In genomic region chr4:2250003-2250763, GRCh38 we compare ENCODE assay signal across 17 cellular contexts. TPM values are rescaled to one million over a fixed set of nuclear protein-coding genes. Genes with fewer than 3 reads are reported as not detected.
DNase-seq lines count a peak whose midpoint lies in the region; TF ChIP-seq lines count a peak whose summit lies in the region.
"Had no signal": no experiment of that assay in that cellular context is flagged by ENCODE, and none has a peak within 500 bp of the region (broad histone marks: within the 10 kb centered on the region; RNA-seq: fewer than 3 reads in every experiment).

No MANE protein-coding gene starts in this region.

- peaks cover 2% of the 10 kb centered on the region for H3K4me1 Mint-ChIP-seq in activated CD4-positive, alpha-beta memory T cell treated with anti-CD3 and anti-CD28 coated beads, Interleukin-2, amount 10 ng/mL, durations not matched to agents 7 days and 5 days
- peaks cover 4% of the 10 kb centered on the region for H3K4me1 Mint-ChIP-seq in activated CD4-positive, alpha-beta memory T cell treated with anti-CD3 and anti-CD28 coated beads for 36 hours (ENCODE audit: low read depth)
- peaks cover 4% of the 10 kb centered on the region for H3K4me1 Mint-ChIP-seq in CD14-positive monocyte
- H3K4me1 Mint-ChIP-seq in neural crest cell = peaks cover 6% of the 10 kb centered on the region
- peaks cover 4% of the 10 kb centered on the region for H3K4me1 Mint-ChIP-seq in T-helper 2 cell treated with Interferon-gamma antibody and Interleukin-4, amounts not matched to agents 5 μg/mL and 100 μg/mL, for 36 hours (ENCODE audit: low read depth)

- CTCF ChIA-PET in activated CD4-positive, alpha-beta memory T cell treated with anti-CD3 and anti-CD28 coated beads, Interleukin-2, amount 10 ng/mL, durations not matched to agents 7 days and 5 days (lab: Charles Lee) = no interaction called here
- CTCF ChIA-PET in activated CD4-positive, alpha-beta memory T cell treated with anti-CD3 and anti-CD28 coated beads for 36 hours (lab: Charles Lee) = no interaction called here

- H3K36me3 ChIP-seq in ascending aorta (peaks cover 47 to 76% of the 10 kb centered on the region in 2 donors), WERI-Rb-1 (peaks cover 42% of the 10 kb centered on the region)

- no peak for TF ChIP-seq CTCF in CD14-positive monocyte (IDR thresholded peaks at IDR 0.05)
- TF ChIP-seq CTCF in ascending aorta (IDR thresholded peaks at IDR 0.05) = no peak
- TF ChIP-seq CTCF in neural crest cell (conservative IDR thresholded peaks at IDR 0.05) = no peak
- no peak for TF ChIP-seq CTCF in WERI-Rb-1 (IDR thresholded peaks at IDR 0.05; ENCODE audit: low read depth, low read length)

- peak; percentile 13 for DNase-seq in activated CD4-positive, alpha-beta memory T cell treated with anti-CD3 and anti-CD28 coated beads, Interleukin-2, amount 10 ng/mL, durations not matched to agents 7 days and 5 days
- no peak for DNase-seq in activated CD4-positive, alpha-beta memory T cell treated with anti-CD3 and anti-CD28 coated beads for 36 hours
- DNase-seq in CD14-positive monocyte (ENCODE audit: low spot score) = peak; percentile 40
- DNase-seq in ascending aorta (ENCODE audit: low spot score in 2 of 2) = peak; percentile 4 to 54
- peak; percentile 1 for DNase-seq in neural crest cell (ENCODE audit: low read depth, low spot score)
- no peak for DNase-seq in T-helper 2 cell treated with Interferon-gamma antibody and Interleukin-4, amounts not matched to agents 5 μg/mL and 100 μg/mL, for 36 hours (ENCODE audit: low spot score)
- DNase-seq in WERI-Rb-1 = no peak
- DNase-seq in AG08396 (ENCODE audit: low spot score) = no peak
- DNase-seq: foreskin melanocyte, NCI-H2081 treated with DMSO at 0.1 percent for 48 hours, trophoblast cell had no signal

- POLR2A ChIA-PET in activated CD4-positive, alpha-beta memory T cell treated with anti-CD3 and anti-CD28 coated beads, Interleukin-2, amount 10 ng/mL, durations not matched to agents 7 days and 5 days (lab: Charles Lee) = interaction anchor here (2.1 kb wide), 1 partner anchor 9 kb away, joined by 11 read pairs; the partner anchor contains the start of genes HAUS3 and POLN
- POLR2A ChIA-PET in activated CD4-positive, alpha-beta memory T cell treated with anti-CD3 and anti-CD28 coated beads for 36 hours (lab: Charles Lee) = no interaction called here

- H3K9me3 ChIP-seq in ascending aorta = no peaks in the 10 kb centered on the region
- no peaks in the 10 kb centered on the region for H3K9me3 ChIP-seq in WERI-Rb-1 (ENCODE audit: severe bottlenecking)
- H3K9me3 ChIP-seq: A549, neutrophil had no signal

- no peak overlapping the region for H3K4me3 ChIP-seq in ascending aorta
- no peak overlapping the region for H3K4me3 ChIP-seq in WERI-Rb-1 (ENCODE audit: low read depth, low read length)
- H3K4me3 ChIP-seq: A549 had no signal

- no peak overlapping the region for H3K27ac Mint-ChIP-seq in activated CD4-positive, alpha-beta memory T cell treated with anti-CD3 and anti-CD28 coated beads, Interleukin-2, amount 10 ng/mL, durations not matched to agents 7 days and 5 days
- H3K27ac Mint-ChIP-seq in activated CD4-positive, alpha-beta memory T cell treated with anti-CD3 and anti-CD28 coated beads for 36 hours = no peak overlapping the region
- H3K27ac Mint-ChIP-seq in CD14-positive monocyte (no peak overlapping the region), neural crest cell (ENCODE audit: unreplicated experiment) (no peak overlapping the region)
- H3K27ac Mint-ChIP-seq in T-helper 2 cell treated with Interferon-gamma antibody and Interleukin-4, amounts not matched to agents 5 μg/mL and 100 μg/mL, for 36 hours = no peak overlapping the region
- H3K27ac Mint-ChIP-seq: CD8-positive, alpha-beta T cell; IgD-negative memory B cell; mesothelial cell of epicardium had no signal

- H3K27ac ChIP-seq in ascending aorta (no peak overlapping the region), WERI-Rb-1 (no peak overlapping the region)
- H3K27ac ChIP-seq: A549, neutrophil had no signal

- H3K9me3 Mint-ChIP-seq in activated CD4-positive, alpha-beta memory T cell treated with anti-CD3 and anti-CD28 coated beads, Interleukin-2, amount 10 ng/mL, durations not matched to agents 7 days and 5 days = no peaks in the 10 kb centered on the region
- no peaks in the 10 kb centered on the region for H3K9me3 Mint-ChIP-seq in activated CD4-positive, alpha-beta memory T cell treated with anti-CD3 and anti-CD28 coated beads for 36 hours
- H3K9me3 Mint-ChIP-seq in CD14-positive monocyte = no peaks in the 10 kb centered on the region
- H3K9me3 Mint-ChIP-seq in neural crest cell = no peaks in the 10 kb centered on the region
- no peaks in the 10 kb centered on the region for H3K9me3 Mint-ChIP-seq in T-helper 2 cell treated with Interferon-gamma antibody and Interleukin-4, amounts not matched to agents 5 μg/mL and 100 μg/mL, for 36 hours
- H3K9me3 Mint-ChIP-seq: CD8-positive, alpha-beta T cell; IgD-negative memory B cell; mesothelial cell of epicardium; stimulated activated effector memory CD8-positive, alpha-beta T cell treated with anti-CD3 and anti-CD28 coated beads, Interleukin-12 subunit alpha, Interleukin-12 subunit beta, amount 100 ng/mL, for 72 hours had no signal

- H3K27me3 ChIP-seq in ascending aorta (no peaks in the 10 kb centered on the region), WERI-Rb-1 (ENCODE audit: insufficient read depth, low read depth, severe bottlenecking) (no peaks in the 10 kb centered on the region)
- H3K27me3 ChIP-seq: neutrophil had no signal

- H3K4me3 Mint-ChIP-seq in activated CD4-positive, alpha-beta memory T cell treated with anti-CD3 and anti-CD28 coated beads, Interleukin-2, amount 10 ng/mL, durations not matched to agents 7 days and 5 days = no peak overlapping the region
- H3K4me3 Mint-ChIP-seq in activated CD4-positive, alpha-beta memory T cell treated with anti-CD3 and anti-CD28 coated beads for 36 hours = no peak overlapping the region
- H3K4me3 Mint-ChIP-seq in CD14-positive monocyte = no peak overlapping the region
- H3K4me3 Mint-ChIP-seq in neural crest cell = no peak overlapping the region
- no peak overlapping the region for H3K4me3 Mint-ChIP-seq in T-helper 2 cell treated with Interferon-gamma antibody and Interleukin-4, amounts not matched to agents 5 μg/mL and 100 μg/mL, for 36 hours
- H3K4me3 Mint-ChIP-seq: CD8-positive, alpha-beta T cell; IgD-negative memory B cell; mesothelial cell of epicardium; stimulated activated effector memory CD8-positive, alpha-beta T cell treated with anti-CD3 and anti-CD28 coated beads, Interleukin-12 subunit alpha, Interleukin-12 subunit beta, amount 100 ng/mL, for 72 hours had no signal

- no peaks in the 10 kb centered on the region for H3K36me3 Mint-ChIP-seq in activated CD4-positive, alpha-beta memory T cell treated with anti-CD3 and anti-CD28 coated beads, Interleukin-2, amount 10 ng/mL, durations not matched to agents 7 days and 5 days (ENCODE audit: low read depth)
- peaks cover 1% of the 10 kb centered on the region for H3K36me3 Mint-ChIP-seq in activated CD4-positive, alpha-beta memory T cell treated with anti-CD3 and anti-CD28 coated beads for 36 hours
- H3K36me3 Mint-ChIP-seq in CD14-positive monocyte (peaks cover 45 to 69% of the 10 kb centered on the region in 2 donors), neural crest cell (ENCODE audit: low read depth) (no peaks in the 10 kb centered on the region)
- no peaks in the 10 kb centered on the region for H3K36me3 Mint-ChIP-seq in T-helper 2 cell treated with Interferon-gamma antibody and Interleukin-4, amounts not matched to agents 5 μg/mL and 100 μg/mL, for 36 hours (ENCODE audit: low read depth)

- intact Hi-C loops in activated CD4-positive, alpha-beta memory T cell treated with anti-CD3 and anti-CD28 coated beads for 36 hours (cut with micrococcal nuclease) = no loop called here
- intact Hi-C loops in CD14-positive monocyte (cut with micrococcal nuclease) (no loop called here), ascending aorta (cut with DNase I) (no loop called here)

- H3K4me1 ChIP-seq in ascending aorta = peaks cover 0 to 13% of the 10 kb centered on the region in 2 donors
- H3K4me1 ChIP-seq: A549 had no signal

- no peaks in the 10 kb centered on the region for H3K27me3 Mint-ChIP-seq in activated CD4-positive, alpha-beta memory T cell treated with anti-CD3 and anti-CD28 coated beads, Interleukin-2, amount 10 ng/mL, durations not matched to agents 7 days and 5 days
- H3K27me3 Mint-ChIP-seq in activated CD4-positive, alpha-beta memory T cell treated with anti-CD3 and anti-CD28 coated beads for 36 hours = no peaks in the 10 kb centered on the region
- H3K27me3 Mint-ChIP-seq in CD14-positive monocyte (ENCODE audit: low read depth in 3 of 3) (no peaks in the 10 kb centered on the region), neural crest cell (ENCODE audit: low read depth) (no peaks in the 10 kb centered on the region)
- no peaks in the 10 kb centered on the region for H3K27me3 Mint-ChIP-seq in T-helper 2 cell treated with Interferon-gamma antibody and Interleukin-4, amounts not matched to agents 5 μg/mL and 100 μg/mL, for 36 hours (ENCODE audit: low read depth)
- H3K27me3 Mint-ChIP-seq: IgD-negative memory B cell had no signal

RNA-seq across cellular contexts. Expression of gene HAUS3, which starts 8.3 kb away (rescaled TPM):
- total RNA-seq in activated CD4-positive, alpha-beta memory T cell treated with anti-CD3 and anti-CD28 coated beads, Interleukin-2, amount 10 ng/mL, durations not matched to agents 7 days and 5 days = 10 to 100 TPM; 27.1 to 27.4 TPM
- total RNA-seq in activated CD4-positive, alpha-beta memory T cell treated with anti-CD3 and anti-CD28 coated beads for 36 hours = 10 to 100 TPM; 20.2 to 20.3 TPM
- 1 to 10 TPM; 4.4 to 5.0 TPM for polyA plus RNA-seq in CD14-positive monocyte
- total RNA-seq in ascending aorta (9.0 TPM), neural crest cell (26.1 and 26.9 TPM in 2 replicates)

RNA-seq across cellular contexts. Expression of gene POLN, which starts 8.3 kb away (rescaled TPM):
- total RNA-seq in activated CD4-positive, alpha-beta memory T cell treated with anti-CD3 and anti-CD28 coated beads, Interleukin-2, amount 10 ng/mL, durations not matched to agents 7 days and 5 days = 1 to 10 TPM; 3.3 to 4.0 TPM
- total RNA-seq in activated CD4-positive, alpha-beta memory T cell treated with anti-CD3 and anti-CD28 coated beads for 36 hours = 1 to 10 TPM; 2.7 to 4.0 TPM
- under 1 TPM; 0.08 to 0.33 TPM for polyA plus RNA-seq in CD14-positive monocyte
- 0.21 TPM for total RNA-seq in ascending aorta
- total RNA-seq in neural crest cell = 4.0 and 5.6 TPM in 2 replicates

RNA-seq across cellular contexts. Expression of gene MXD4, which starts 11.7 kb away (rescaled TPM):
- total RNA-seq in activated CD4-positive, alpha-beta memory T cell treated with anti-CD3 and anti-CD28 coated beads, Interleukin-2, amount 10 ng/mL, durations not matched to agents 7 days and 5 days = 10 to 100 TPM; 26.9 to 29.6 TPM
- total RNA-seq in activated CD4-positive, alpha-beta memory T cell treated with anti-CD3 and anti-CD28 coated beads for 36 hours = 1 to 10 TPM; 3.6 to 4.9 TPM
- 10 to 100 TPM; 24.5 to 35.9 TPM for polyA plus RNA-seq in CD14-positive monocyte
- 83.2 TPM for total RNA-seq in ascending aorta
- total RNA-seq in neural crest cell = 47.1 and 54.3 TPM in 2 replicates

Comparison
In these comparisons a context has a peak if more than half of its experiments do, and no peak if none do; other contexts are left out.
1. DNase-seq: peak in activated CD4-positive, alpha-beta memory T cell treated with anti-CD3 and anti-CD28 coated beads, Interleukin-2, amount 10 ng/mL, durations not matched to agents 7 days and 5 days (single experiment), CD14-positive monocyte (single experiment), ascending aorta (2 of 2) and neural crest cell (single experiment); none in activated CD4-positive, alpha-beta memory T cell treated with anti-CD3 and anti-CD28 coated beads for 36 hours (single experiment), T-helper 2 cell treated with Interferon-gamma antibody and Interleukin-4, amounts not matched to agents 5 μg/mL and 100 μg/mL, for 36 hours (single experiment), WERI-Rb-1 (single experiment) and AG08396 (single experiment).